ENCODE assay signal across 10 cellular contexts in genomic region chr12:51320695-51321320, GRCh38. TPM values are rescaled to one million over a fixed set of nuclear protein-coding genes. Genes with fewer than 3 reads are reported as not detected.
DNase-seq lines count a peak whose midpoint lies in the region; ATAC-seq and TF ChIP-seq lines count a peak whose summit lies in the region.
"Had no signal": no experiment of that assay in that cellular context is flagged by ENCODE, and none has a peak within 500 bp of the region (broad histone marks: within the 10 kb centered on the region; RNA-seq: fewer than 3 reads in every experiment).

No MANE protein-coding gene starts in this region.

- H3K4me3 Mint-ChIP-seq in brain, result peak overlapping the region in 1 of 5 experiments; percentile 48
- H3K4me3 Mint-ChIP-seq in natural killer cell, result peak overlapping the region; percentile 94

- DNase-seq in GM03348 (ENCODE audit: low spot score), result peak; percentile 59
- DNase-seq in NB4 (ENCODE audit: low read depth), result peak; percentile 81
- no peak for DNase-seq in natural killer cell
- DNase-seq in UCSD-AML1 (lab: John Stamatoyannopoulos, UW; ENCODE audit: unreplicated experiment), result no peak
- no peak for DNase-seq in SIG-M5 treated with dmso at 0.1 percent for 504 hours (lab: John Stamatoyannopoulos, UW; ENCODE audit: unreplicated experiment)
- DNase-seq in hepatic stellate cell (ENCODE audit: low spot score), result no peak

- peak overlapping the region; percentile 58 for H3K4me3 ChIP-seq in NB4 (ENCODE audit: low read depth, low read length)

- peaks cover 13% of the 10 kb centered on the region for H3K4me1 Mint-ChIP-seq in brain
- H3K4me1 Mint-ChIP-seq in natural killer cell, result peaks cover 89 to 91% of the 10 kb centered on the region in 2 donors

- ATAC-seq in natural killer cell (no peak), GM19395 (IDR thresholded peaks at IDR 0.05; ENCODE audit: unreplicated experiment) (no peak)

- no peak for TF ChIP-seq POLR2A in NB4 (IDR thresholded peaks at IDR 0.05; ENCODE audit: extremely low read depth, insufficient read length)

- H3K36me3 Mint-ChIP-seq in brain (no peaks in the 10 kb centered on the region), natural killer cell (peaks cover 18% of the 10 kb centered on the region)

- intact Hi-C loops in natural killer cell (cut with micrococcal nuclease), result no loop called here

- no peaks in the 10 kb centered on the region for H3K27me3 Mint-ChIP-seq in brain
- H3K27me3 Mint-ChIP-seq in natural killer cell (ENCODE audit: low read depth in 2 of 2), result no peaks in the 10 kb centered on the region

- TF ChIP-seq CTCF in NB4 (IDR thresholded peaks at IDR 0.05; ENCODE audit: low read depth, low read length) (no peak), brain (conservative IDR thresholded peaks at IDR 0.05) (no peak), natural killer cell (IDR thresholded peaks at IDR 0.05) (no peak)

- peak overlapping the region in 3 of 5 experiments; percentile 56 to 93 (median 78) for H3K27ac Mint-ChIP-seq in brain
- peak overlapping the region; percentile 87 to 90 for H3K27ac Mint-ChIP-seq in natural killer cell

- H3K9me3 Mint-ChIP-seq in brain, result peaks cover 0 to 3% (median 0%) of the 10 kb centered on the region in 5 experiments
- no peaks in the 10 kb centered on the region for H3K9me3 Mint-ChIP-seq in natural killer cell

RNA-seq across cellular contexts. Expression of gene BIN2, which starts 3.2 kb away (rescaled TPM):
- polyA plus RNA-seq in brain (ENCODE audit: insufficient read depth, low read depth, low replicate concordance), result 1.3 TPM
- 100 to 1,000 TPM; 443 to 495 (median 478) TPM for total RNA-seq in natural killer cell
- total RNA-seq: dermis microvascular lymphatic vessel endothelial cell had no signal

RNA-seq across cellular contexts. Expression of gene CELA1, which starts 25.7 kb away (rescaled TPM):
- polyA plus RNA-seq in brain (ENCODE audit: insufficient read depth, low read depth, low replicate concordance), result not detected
- total RNA-seq in natural killer cell, result under 1 TPM in 2 of 3 donors, not detected in 1; 0.53 to 0.66 TPM
- total RNA-seq: dermis microvascular lymphatic vessel endothelial cell, skeletal muscle tissue had no signal

RNA-seq across cellular contexts. Expression of gene SMAGP, which starts 50.6 kb away (rescaled TPM):
- 9.9 TPM for polyA plus RNA-seq in brain (ENCODE audit: insufficient read depth, low read depth, low replicate concordance)
- total RNA-seq in natural killer cell, result 10 to 100 TPM in 2 of 3 donors, 1 to 10 TPM in 1; 6.5 to 26.2 (median 19.0) TPM

Comparison
In these comparisons a context has a peak if more than half of its experiments do, and no peak if none do; other contexts are left out.
1. DNase-seq: peak in GM03348 (single experiment) and NB4 (single experiment); none in natural killer cell (single experiment), UCSD-AML1 (single experiment), SIG-M5 treated with dmso at 0.1 percent for 504 hours (single experiment) and hepatic stellate cell (single experiment).